In the genomic region with DNA sequence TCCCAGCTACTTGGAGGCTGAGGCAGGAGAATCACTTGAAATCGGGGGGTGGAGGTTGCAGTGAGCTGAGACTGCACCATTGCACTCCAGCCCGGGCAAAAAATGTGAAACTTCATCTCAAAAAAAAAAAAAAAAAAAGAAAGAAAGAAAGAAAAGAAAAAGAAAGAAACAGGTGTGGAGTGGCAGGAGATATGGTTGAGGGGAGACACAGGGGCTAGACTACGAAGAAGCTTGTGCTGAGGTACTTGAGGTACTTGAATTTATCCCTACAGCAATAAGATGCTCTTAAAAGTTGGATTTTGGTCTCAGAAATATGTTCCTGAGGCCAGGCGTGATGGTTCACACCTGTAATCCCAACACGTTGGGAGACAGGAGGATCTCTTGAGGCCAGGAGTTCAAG, we compare ENCODE assay signal across 1 cellular context.
TF ChIP-seq lines count a peak whose summit lies in the region.

No MANE protein-coding gene starts in this region.

TF ChIP-seq in HepG2, 621 proteins besides CTCF, POLR2A, EP300 and RAD21:
- TF ChIP-seq EHMT2 (IDR thresholded peaks at IDR 0.05; ENCODE audit: borderline replicate concordance, low read depth, low read length) (no peak), ZNF605 (CRISPR knock-in tag; IDR thresholded peaks at IDR 0.05) (no peak), TBX2 (CRISPR knock-in tag; IDR thresholded peaks at IDR 0.05; ENCODE audit: borderline replicate concordance) (no peak), POLR2AphosphoS5 (IDR thresholded peaks at IDR 0.05; ENCODE audit: low read depth, low read length) (no peak), ZBTB7A (CRISPR knock-in tag; IDR thresholded peaks at IDR 0.05) (no peak), ZFP41 (CRISPR knock-in tag; IDR thresholded peaks at IDR 0.05; ENCODE audit: borderline replicate concordance) (no peak), ATF7-NPFF (CRISPR knock-in tag; IDR thresholded peaks at IDR 0.05; ENCODE audit: low read depth) (no peak), ZNF558 (CRISPR knock-in tag; IDR thresholded peaks at IDR 0.05; ENCODE audit: borderline replicate concordance) (no peak), ZNF251 (CRISPR knock-in tag; IDR thresholded peaks at IDR 0.05) (no peak), ZNF512 (CRISPR knock-in tag; IDR thresholded peaks at IDR 0.05) (no peak), MAFK (conservative IDR thresholded peaks at IDR 0.05 in 1 of 2, IDR thresholded peaks at IDR 0.05 in 1 of 2; ENCODE audit: low read length in 2 of 2) (no peak), ZNF549 (CRISPR knock-in tag; IDR thresholded peaks at IDR 0.05) (no peak), ISX (CRISPR knock-in tag; conservative IDR thresholded peaks at IDR 0.05) (no peak), JARID2 (CRISPR knock-in tag; IDR thresholded peaks at IDR 0.05; ENCODE audit: insufficient replicate concordance) (no peak), TAF1 (CRISPR knock-in tag; IDR thresholded peaks at IDR 0.05) (no peak), STAG1 (CRISPR knock-in tag; IDR thresholded peaks at IDR 0.05) (no peak), ZNF275 (CRISPR knock-in tag; IDR thresholded peaks at IDR 0.05; ENCODE audit: borderline replicate concordance) (no peak)
- TF ChIP-seq, protein P1, sequence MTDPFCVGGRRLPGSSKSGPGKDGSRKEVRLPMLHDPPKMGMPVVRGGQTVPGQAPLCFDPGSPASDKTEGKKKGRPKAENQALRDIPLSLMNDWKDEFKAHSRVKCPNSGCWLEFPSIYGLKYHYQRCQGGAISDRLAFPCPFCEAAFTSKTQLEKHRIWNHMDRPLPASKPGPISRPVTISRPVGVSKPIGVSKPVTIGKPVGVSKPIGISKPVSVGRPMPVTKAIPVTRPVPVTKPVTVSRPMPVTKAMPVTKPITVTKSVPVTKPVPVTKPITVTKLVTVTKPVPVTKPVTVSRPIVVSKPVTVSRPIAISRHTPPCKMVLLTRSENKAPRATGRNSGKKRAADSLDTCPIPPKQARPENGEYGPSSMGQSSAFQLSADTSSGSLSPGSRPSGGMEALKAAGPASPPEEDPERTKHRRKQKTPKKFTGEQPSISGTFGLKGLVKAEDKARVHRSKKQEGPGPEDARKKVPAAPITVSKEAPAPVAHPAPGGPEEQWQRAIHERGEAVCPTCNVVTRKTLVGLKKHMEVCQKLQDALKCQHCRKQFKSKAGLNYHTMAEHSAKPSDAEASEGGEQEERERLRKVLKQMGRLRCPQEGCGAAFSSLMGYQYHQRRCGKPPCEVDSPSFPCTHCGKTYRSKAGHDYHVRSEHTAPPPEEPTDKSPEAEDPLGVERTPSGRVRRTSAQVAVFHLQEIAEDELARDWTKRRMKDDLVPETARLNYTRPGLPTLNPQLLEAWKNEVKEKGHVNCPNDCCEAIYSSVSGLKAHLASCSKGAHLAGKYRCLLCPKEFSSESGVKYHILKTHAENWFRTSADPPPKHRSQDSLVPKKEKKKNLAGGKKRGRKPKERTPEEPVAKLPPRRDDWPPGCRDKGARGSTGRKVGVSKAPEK (CRISPR knock-in tag; IDR thresholded peaks at IDR 0.05; ENCODE audit: borderline replicate concordance): no peak
